ENCODE assay signal across 34 cellular contexts in the genomic region with DNA sequence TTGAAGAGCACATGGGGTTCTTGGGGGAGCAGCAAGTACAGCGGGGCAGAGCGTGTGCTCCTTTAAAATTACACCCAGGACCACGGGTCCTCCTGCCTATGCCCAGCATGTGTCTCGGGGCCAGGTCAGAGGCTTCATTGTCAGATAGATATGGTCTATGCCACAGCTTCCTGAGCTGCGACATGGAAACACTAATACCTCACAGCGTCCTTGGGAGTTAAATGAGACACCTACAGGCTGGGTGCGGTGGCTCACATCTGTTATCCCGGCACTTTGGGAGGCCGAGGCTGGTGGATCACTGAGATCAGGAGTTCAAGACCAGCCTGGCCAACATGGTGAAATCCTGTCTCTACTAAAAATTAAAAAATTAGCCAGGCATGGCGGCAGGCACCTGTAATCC.
"Had no signal": no experiment of that assay in that cellular context is flagged by ENCODE, and none has a peak within 500 bp of the region (broad histone marks: within the 10 kb centered on the region; RNA-seq: fewer than 3 reads in every experiment).

No MANE protein-coding gene starts in this region.

- ATAC-seq: activated CD8-positive, alpha-beta T cell treated with anti-CD3 and anti-CD28 coated beads for 36 hours; activated naive CD4-positive, alpha-beta T cell treated with anti-CD3 and anti-CD28 coated beads, Interleukin-2, amount 50 U/mL, for 72 hours; activated T-cell treated with anti-CD3 and anti-CD28 coated beads, Interleukin-2, amount 50 U/mL, for 4 hours; activated T-cell treated with anti-CD3 and anti-CD28 coated beads, Interleukin-2, amount 50 U/mL, for 72 hours; activated T-helper 17 cell treated with anti-CD3 and anti-CD28 coated beads, Interleukin-2, amount 50 U/mL, for 72 hours had no signal

- H3K9me3 Mint-ChIP-seq: activated B cell treated with CpG ODN at 0.5 μM for 24 hours; activated CD4-positive, alpha-beta memory T cell treated with anti-CD3 and anti-CD28 coated beads for 36 hours; activated CD4-positive, alpha-beta T cell treated with anti-CD3 and anti-CD28 coated beads, Interleukin-2, amount 10 ng/mL, durations not matched to agents 24 days and 14 days; activated CD8-positive, alpha-beta T cell treated with anti-CD3 and anti-CD28 coated beads for 36 hours; activated naive CD4-positive, alpha-beta T cell treated with anti-CD3 and anti-CD28 coated beads for 36 hours; activated naive CD4-positive, alpha-beta T cell treated with anti-CD3 and anti-CD28 coated beads, Interleukin-2, amount 50 U/mL, for 72 hours; activated naive CD8-positive, alpha-beta T cell treated with anti-CD3 and anti-CD28 coated beads for 36 hours; activated T-cell treated with anti-CD3 and anti-CD28 coated beads, Interleukin-2, amount 50 U/mL, for 4 hours; activated T-cell treated with anti-CD3 and anti-CD28 coated beads, Interleukin-2, amount 50 U/mL, for 72 hours; activated T-helper 1 cell treated with anti-CD3 and anti-CD28 coated beads, Interleukin-12 subunit alpha, Interleukin-12 subunit beta, Interleukin-2, Interleukin-4 antibody, amounts not matched to agents 30 ng/mL and 10 ng/mL and 1 ng/mL, durations not matched to agents 14 hours and 24 hours and 36 hours; activated T-helper 17 cell treated with anti-CD3 and anti-CD28 coated beads, Interleukin-2, amount 50 U/mL, for 72 hours; brain; T-helper 1 cell treated with Interleukin-12 subunit alpha and Interleukin-12 subunit beta and Interleukin-4 antibody, amounts not matched to agents 30 μg/mL and 1 μg/mL, for 36 hours; T-helper 2 cell treated with Interferon-gamma antibody and Interleukin-4, amounts not matched to agents 5 μg/mL and 100 μg/mL, for 36 hours had no signal

- H3K36me3 Mint-ChIP-seq: activated CD4-positive, alpha-beta memory T cell treated with anti-CD3 and anti-CD28 coated beads for 36 hours; activated naive CD4-positive, alpha-beta T cell treated with anti-CD3 and anti-CD28 coated beads, Interleukin-2, amount 50 U/mL, for 72 hours; activated naive CD8-positive, alpha-beta T cell treated with anti-CD3 and anti-CD28 coated beads for 36 hours; brain had no signal

- H3K27ac ChIP-seq: ascending aorta, breast epithelium, VCaP had no signal

- H3K4me3 ChIP-seq: ascending aorta, breast epithelium had no signal

- H3K27me3 Mint-ChIP-seq: activated B cell treated with CpG ODN at 0.5 μM for 24 hours; activated CD4-positive, alpha-beta memory T cell treated with anti-CD3 and anti-CD28 coated beads for 36 hours; activated CD8-positive, alpha-beta T cell treated with anti-CD3 and anti-CD28 coated beads for 36 hours; activated naive CD8-positive, alpha-beta T cell treated with anti-CD3 and anti-CD28 coated beads for 36 hours; activated T-helper 17 cell treated with anti-CD3 and anti-CD28 coated beads, Interleukin-2, amount 50 U/mL, for 72 hours; brain had no signal

- DNase-seq: activated B cell treated with CpG ODN at 0.5 μM for 24 hours; activated CD4-positive, alpha-beta memory T cell treated with anti-CD3 and anti-CD28 coated beads for 36 hours; activated CD4-positive, alpha-beta T cell treated with anti-CD3 and anti-CD28 coated beads for 4 hours; activated CD4-positive, alpha-beta T cell treated with anti-CD3 and anti-CD28 coated beads, Interleukin-2, amount 10 ng/mL, durations not matched to agents 24 days and 14 days; activated CD4-positive, alpha-beta T cell treated with anti-CD3 and anti-CD28 coated beads, Interleukin-2, amount 50 U/mL, for 1 hour; activated CD4-positive, alpha-beta T cell treated with anti-CD3 and anti-CD28 coated beads, Interleukin-2, amount 50 U/mL, for 4 hours; activated CD4-positive, CD25-positive, alpha-beta regulatory T cell treated with anti-CD3 and anti-CD28 coated beads, Interleukin-2, amount 50 U/mL, for 72 hours; activated CD8-positive, alpha-beta memory T cell treated with anti-CD3 and anti-CD28 coated beads, Interleukin-2, amount 50 U/mL, for 4 hours; activated CD8-positive, alpha-beta T cell treated with anti-CD3 and anti-CD28 coated beads for 36 hours; activated effector memory CD4-positive, alpha-beta T cell treated with anti-CD3 and anti-CD28 coated beads, Interleukin-2, amount 50 U/mL, for 16 hours; activated gamma-delta T cell treated with Interleukin-2 at 50 U/mL for 16 hours; activated naive CD4-positive, alpha-beta T cell; activated naive CD4-positive, alpha-beta T cell treated with anti-CD3 and anti-CD28 coated beads for 36 hours; activated naive CD4-positive, alpha-beta T cell treated with anti-CD3 and anti-CD28 coated beads, Interleukin-2, amount 50 U/mL, for 16 hours; activated naive CD8-positive, alpha-beta T cell treated with anti-CD3 and anti-CD28 coated beads for 36 hours; activated T-cell treated with anti-CD3 and anti-CD28 coated beads for 4 hours; activated T-cell treated with anti-CD3 and anti-CD28 coated beads, Interleukin-2, amount 50 U/mL, for 1 hour; activated T-cell treated with anti-CD3 and anti-CD28 coated beads, Interleukin-2, amount 50 U/mL, for 4 hours; activated T-cell treated with anti-CD3 and anti-CD28 coated beads, Interleukin-2, amount 50 U/mL, for 72 hours; amygdala; anterior cingulate cortex; central memory CD4-positive, alpha-beta T cell; T-helper 1 cell; T-helper 2 cell; T-helper 9 cell had no signal

- H3K27me3 ChIP-seq: ascending aorta, breast epithelium had no signal

- H3K9me3 ChIP-seq: ascending aorta, breast epithelium had no signal

- H3K4me1 Mint-ChIP-seq: activated B cell treated with CpG ODN at 0.5 μM for 24 hours; activated CD4-positive, alpha-beta T cell treated with anti-CD3 and anti-CD28 coated beads, Interleukin-2, amount 10 ng/mL, durations not matched to agents 24 days and 14 days; activated naive CD8-positive, alpha-beta T cell treated with anti-CD3 and anti-CD28 coated beads for 36 hours; activated T-helper 17 cell treated with anti-CD3 and anti-CD28 coated beads, Interleukin-2, amount 50 U/mL, for 72 hours; brain had no signal

- H3K36me3 ChIP-seq: ascending aorta, breast epithelium had no signal

- H3K4me3 Mint-ChIP-seq: activated B cell treated with CpG ODN at 0.5 μM for 24 hours; activated CD4-positive, alpha-beta memory T cell treated with anti-CD3 and anti-CD28 coated beads for 36 hours; activated CD4-positive, alpha-beta T cell treated with anti-CD3 and anti-CD28 coated beads, Interleukin-2, amount 10 ng/mL, durations not matched to agents 24 days and 14 days; activated CD8-positive, alpha-beta T cell treated with anti-CD3 and anti-CD28 coated beads for 36 hours; activated naive CD4-positive, alpha-beta T cell treated with anti-CD3 and anti-CD28 coated beads for 36 hours; activated naive CD8-positive, alpha-beta T cell treated with anti-CD3 and anti-CD28 coated beads for 36 hours; activated T-cell treated with anti-CD3 and anti-CD28 coated beads, Interleukin-2, amount 50 U/mL, for 4 hours; activated T-cell treated with anti-CD3 and anti-CD28 coated beads, Interleukin-2, amount 50 U/mL, for 72 hours; activated T-helper 1 cell treated with anti-CD3 and anti-CD28 coated beads, Interleukin-12 subunit alpha, Interleukin-12 subunit beta, Interleukin-2, Interleukin-4 antibody, amounts not matched to agents 30 ng/mL and 10 ng/mL and 1 ng/mL, durations not matched to agents 14 hours and 24 hours and 36 hours; activated T-helper 17 cell treated with anti-CD3 and anti-CD28 coated beads, Interleukin-2, amount 50 U/mL, for 72 hours; brain; T-helper 1 cell treated with Interleukin-12 subunit alpha and Interleukin-12 subunit beta and Interleukin-4 antibody, amounts not matched to agents 30 μg/mL and 1 μg/mL, for 36 hours; T-helper 2 cell treated with Interferon-gamma antibody and Interleukin-4, amounts not matched to agents 5 μg/mL and 100 μg/mL, for 36 hours had no signal

- H3K4me1 ChIP-seq: breast epithelium had no signal

- H3K27ac Mint-ChIP-seq: activated B cell treated with CpG ODN at 0.5 μM for 24 hours; activated CD4-positive, alpha-beta memory T cell treated with anti-CD3 and anti-CD28 coated beads for 36 hours; activated CD4-positive, alpha-beta T cell treated with anti-CD3 and anti-CD28 coated beads, Interleukin-2, amount 10 ng/mL, durations not matched to agents 24 days and 14 days; activated CD8-positive, alpha-beta T cell treated with anti-CD3 and anti-CD28 coated beads for 36 hours; activated naive CD4-positive, alpha-beta T cell treated with anti-CD3 and anti-CD28 coated beads for 36 hours; activated naive CD4-positive, alpha-beta T cell treated with anti-CD3 and anti-CD28 coated beads, Interleukin-2, amount 50 U/mL, for 72 hours; activated naive CD8-positive, alpha-beta T cell treated with anti-CD3 and anti-CD28 coated beads for 36 hours; activated T-cell treated with anti-CD3 and anti-CD28 coated beads, Interleukin-2, amount 50 U/mL, for 72 hours; activated T-helper 1 cell treated with anti-CD3 and anti-CD28 coated beads, Interleukin-12 subunit alpha, Interleukin-12 subunit beta, Interleukin-2, Interleukin-4 antibody, amounts not matched to agents 30 ng/mL and 10 ng/mL and 1 ng/mL, durations not matched to agents 14 hours and 24 hours and 36 hours; activated T-helper 17 cell treated with anti-CD3 and anti-CD28 coated beads, Interleukin-2, amount 50 U/mL, for 72 hours; brain; T-helper 1 cell treated with Interleukin-12 subunit alpha and Interleukin-12 subunit beta and Interleukin-4 antibody, amounts not matched to agents 30 μg/mL and 1 μg/mL, for 36 hours; T-helper 2 cell treated with Interferon-gamma antibody and Interleukin-4, amounts not matched to agents 5 μg/mL and 100 μg/mL, for 36 hours had no signal
